ENCODE assay signal across 8 cellular contexts in genomic region chr2:45237850-45238542, GRCh38.
DNase-seq lines count a peak whose midpoint lies in the region; ATAC-seq, FAIRE-seq and TF ChIP-seq lines count a peak whose summit lies in the region.

No MANE protein-coding gene starts in this region.

- no peak for FAIRE-seq in bronchial epithelial cell (lab: Jason Lieb, UNC)

- no peaks in the 10 kb centered on the region for H3K27me3 ChIP-seq in bronchial epithelial cell (ENCODE audit: control insufficient read depth, insufficient read depth, low read length)
- H3K27me3 ChIP-seq in colonic mucosa = no peaks in the 10 kb centered on the region

- H3K27ac Mint-ChIP-seq in type B pancreatic cell = no peak overlapping the region

- no peaks in the 10 kb centered on the region for H3K36me3 ChIP-seq in bronchial epithelial cell (ENCODE audit: control insufficient read depth, insufficient read depth, low read length)
- no peaks in the 10 kb centered on the region for H3K36me3 ChIP-seq in colonic mucosa

- no peaks in the 10 kb centered on the region for H3K4me1 ChIP-seq in colonic mucosa

- no peaks in the 10 kb centered on the region for H3K9me3 ChIP-seq in colonic mucosa

- H3K4me3 Mint-ChIP-seq in type B pancreatic cell = no peak overlapping the region

- H3K9me3 Mint-ChIP-seq in type B pancreatic cell = no peaks in the 10 kb centered on the region

- no peak overlapping the region for H3K9ac ChIP-seq in colonic mucosa (ENCODE audit: low read depth in 2 of 2, low read length in 2 of 2)

- peak; percentile 20 for TF ChIP-seq CTCF in bronchial epithelial cell (IDR thresholded peaks at IDR 0.05; ENCODE audit: insufficient read depth, low read length, severe bottlenecking)
- TF ChIP-seq CTCF in omental fat pad (IDR thresholded peaks at IDR 0.05) = no peak
- TF ChIP-seq CTCF in type B pancreatic cell (conservative IDR thresholded peaks at IDR 0.05) = no peak
- no peak for TF ChIP-seq CTCF in colonic mucosa (IDR thresholded peaks at IDR 0.05)

- intact Hi-C loops in colonic mucosa (cut with DNase I) = no loop called here

- H3K27me3 Mint-ChIP-seq in type B pancreatic cell = peaks cover 5% of the 10 kb centered on the region

- no peak overlapping the region for H3K27ac ChIP-seq in colonic mucosa

- ATAC-seq in omental fat pad (ENCODE audit: low FRiP score) (peak; percentile 72), HG03159 (IDR thresholded peaks at IDR 0.05; ENCODE audit: unreplicated experiment) (no peak)

- DNase-seq in Daoy (ENCODE audit: low read depth) = peak; percentile 98
- DNase-seq in LoVo (ENCODE audit: low spot score) = peak; percentile 85
- DNase-seq in bronchial epithelial cell (ENCODE audit: low read depth) = peak; percentile 95
- DNase-seq in omental fat pad (ENCODE audit: low spot score) = no peak
- DNase-seq in type B pancreatic cell (ENCODE audit: extremely low spot score, unreplicated experiment) = no peak
- no peak for DNase-seq in NCI-H526 (lab: John Stamatoyannopoulos, UW)
- no peak for DNase-seq in colonic mucosa

- H3K4me1 Mint-ChIP-seq in type B pancreatic cell (ENCODE audit: unreplicated experiment) = peaks cover 19% of the 10 kb centered on the region

- H3K4me3 ChIP-seq in bronchial epithelial cell (ENCODE audit: low read depth, low read length) = no peak overlapping the region
- no peak overlapping the region for H3K4me3 ChIP-seq in colonic mucosa

- H3K36me3 Mint-ChIP-seq in type B pancreatic cell = no peaks in the 10 kb centered on the region

Comparison
In these comparisons a context has a peak if more than half of its experiments do, and no peak if none do; other contexts are left out.
1. DNase-seq: peak in Daoy (single experiment), LoVo (single experiment) and bronchial epithelial cell (single experiment); none in omental fat pad (single experiment), type B pancreatic cell (single experiment), NCI-H526 (0 of 2) and colonic mucosa (single experiment).